Comparison of ENCODE assay signal across 14 cellular contexts in genomic region chr6:146265051-146265450, GRCh38.
DNase-seq lines count a peak whose midpoint lies in the region; ATAC-seq and TF ChIP-seq lines count a peak whose summit lies in the region.
"Had no signal": no experiment of that assay in that cellular context is flagged by ENCODE, and none has a peak within 500 bp of the region (broad histone marks: within the 10 kb centered on the region; RNA-seq: fewer than 3 reads in every experiment).

No MANE protein-coding gene starts in this region.

- no peaks in the 10 kb centered on the region for H3K36me3 ChIP-seq in OCI-LY7 (ENCODE audit: insufficient read depth, low read length)
- H3K36me3 ChIP-seq: BLaER1 treated with 17β-estradiol and CSF1 and Interleukin-3, amounts not matched to agents 10 nM and 100 nM; HAP-1 had no signal

- H3K4me3 ChIP-seq in OCI-LY7 (ENCODE audit: low read depth, low read length, poor library complexity, severe bottlenecking): no peak overlapping the region
- H3K4me3 ChIP-seq: BLaER1 treated with 17β-estradiol and CSF1 and Interleukin-3, amounts not matched to agents 10 nM and 100 nM; HAP-1 had no signal

- CTCF ChIA-PET in OCI-LY7 (lab: Charles Lee; ENCODE audit: unreplicated experiment): no interaction called here

- no peaks in the 10 kb centered on the region for H4K20me1 ChIP-seq in OCI-LY7 (ENCODE audit: insufficient read depth, low read length)
- H4K20me1 ChIP-seq: BLaER1 treated with 17β-estradiol and CSF1 and Interleukin-3, amounts not matched to agents 10 nM and 100 nM had no signal

- no peak for TF ChIP-seq CTCF in foreskin keratinocyte (conservative IDR thresholded peaks at IDR 0.05)
- TF ChIP-seq CTCF in OCI-LY7 (conservative IDR thresholded peaks at IDR 0.05; ENCODE audit: low read length): no peak

- no peaks in the 10 kb centered on the region for H3K79me2 ChIP-seq in OCI-LY7 (ENCODE audit: insufficient read depth, low read depth, low read length)

- ATAC-seq in foreskin keratinocyte: no peak
- ATAC-seq: CD8-positive, alpha-beta T cell had no signal

- POLR2A ChIA-PET in OCI-LY7 (lab: Charles Lee): no interaction called here

- no peaks in the 10 kb centered on the region for H3K27me3 ChIP-seq in foreskin keratinocyte
- H3K27me3 ChIP-seq: BLaER1 treated with 17β-estradiol and CSF1 and Interleukin-3, amounts not matched to agents 10 nM and 100 nM had no signal

- H3K4me2 ChIP-seq in OCI-LY7 (ENCODE audit: low read length): no peak overlapping the region
- H3K4me2 ChIP-seq: BLaER1 treated with 17β-estradiol and CSF1 and Interleukin-3, amounts not matched to agents 10 nM and 100 nM had no signal

- H3K9me2 ChIP-seq in OCI-LY7 (ENCODE audit: insufficient read depth, low read length): no peaks in the 10 kb centered on the region

- H3K27ac ChIP-seq in foreskin keratinocyte (no peak overlapping the region), OCI-LY7 (ENCODE audit: low read depth, low read length, poor library complexity, severe bottlenecking) (no peak overlapping the region)
- H3K27ac ChIP-seq: BLaER1 treated with 17β-estradiol and CSF1 and Interleukin-3, amounts not matched to agents 10 nM and 100 nM had no signal

- DNase-seq in EL (peak; percentile 11), HS-5 (ENCODE audit: low read depth) (peak; percentile 20), astrocyte of the hippocampus (ENCODE audit: low read depth, low spot score) (peak; percentile 25), foreskin keratinocyte (peak; percentile 6 to 32), OCI-LY7 (ENCODE audit: low spot score) (no peak), NCI-H2081 (lab: John Stamatoyannopoulos, UW) (no peak)
- no peak for DNase-seq in activated CD8-positive, alpha-beta memory T cell treated with anti-CD3 and anti-CD28 coated beads, Interleukin-2, amount 50 U/mL, for 48 hours
- DNase-seq: 8988T; Calu3; CD8-positive, alpha-beta T cell; DMS79 treated with DMSO at 0.1 percent for 48 hours; HFFc6 had no signal

- H2AFZ ChIP-seq in OCI-LY7 (ENCODE audit: low read length): no peak overlapping the region

- no peaks in the 10 kb centered on the region for H3K9me3 ChIP-seq in OCI-LY7 (ENCODE audit: low read length)
- H3K9me3 ChIP-seq: BLaER1 treated with 17β-estradiol and CSF1 and Interleukin-3, amounts not matched to agents 10 nM and 100 nM; HAP-1 had no signal

- intact Hi-C loops in OCI-LY7 (cut with micrococcal nuclease; ENCODE audit: unreplicated experiment): no loop called here

- H3K4me1 ChIP-seq in foreskin keratinocyte: no peaks in the 10 kb centered on the region
- H3K4me1 ChIP-seq in OCI-LY7 (ENCODE audit: insufficient read depth, low read length, poor library complexity, severe bottlenecking): no peaks in the 10 kb centered on the region
- H3K4me1 ChIP-seq: BLaER1 treated with 17β-estradiol and CSF1 and Interleukin-3, amounts not matched to agents 10 nM and 100 nM; HAP-1 had no signal

- BruUV-seq in OCI-LY7 (replicated peaks; lab: Mats Ljungman, UMichigan): no TSS peak

Comparison
In these comparisons a context has a peak if more than half of its experiments do, and no peak if none do; other contexts are left out.
1. DNase-seq: peak in EL (single experiment), HS-5 (single experiment), astrocyte of the hippocampus (single experiment) and foreskin keratinocyte (2 of 2); none in OCI-LY7 (single experiment), NCI-H2081 (0 of 2) and activated CD8-positive, alpha-beta memory T cell treated with anti-CD3 and anti-CD28 coated beads, Interleukin-2, amount 50 U/mL, for 48 hours (single experiment).